Comparison of ENCODE assay signal across 1 cellular context in genomic region chr6:90414352-90414751, GRCh38.
TF ChIP-seq lines count a peak whose summit lies in the region.

No MANE protein-coding gene starts in this region.

TF ChIP-seq in H1, 55 proteins besides CTCF, POLR2A, EP300 and RAD21 (continued from another document):
- no peak for TF ChIP-seq KDM1A (IDR thresholded peaks at IDR 0.05; ENCODE audit: borderline replicate concordance, low read length)
TF ChIP-seq in H1: peak in this region for 0.
